In genomic region chr14:58463147-58463546, GRCh38 we compare ENCODE assay signal across 22 cellular contexts. TPM values are rescaled to one million over a fixed set of nuclear protein-coding genes. Genes with fewer than 3 reads are reported as not detected.
A peak's percentile ranks its signal among the peaks of the same experiment; 100 is the strongest.
DNase-seq lines count a peak whose midpoint lies in the region; ATAC-seq and TF ChIP-seq lines count a peak whose summit lies in the region.
"Had no signal": no experiment of that assay in that cellular context is flagged by ENCODE, and none has a peak within 500 bp of the region (broad histone marks: within the 10 kb centered on the region; RNA-seq: fewer than 3 reads in every experiment).

No MANE protein-coding gene starts in this region.

- no peak overlapping the region for H3K4me3 ChIP-seq in PC-3 (ENCODE audit: low read length)
- H3K4me3 ChIP-seq: BLaER1, GM12878 had no signal

- H3K79me2 ChIP-seq in PC-3 (ENCODE audit: low read length): no peaks in the 10 kb centered on the region

- ATAC-seq in activated naive CD8-positive, alpha-beta T cell treated with anti-CD3 and anti-CD28 coated beads, Interleukin-2, amount 10 ng/mL, durations not matched to agents 7 days and 5 days (ENCODE audit: low read depth): no peak
- peak; percentile 69 for ATAC-seq in PC-3
- ATAC-seq: GM12878 had no signal

- H3K27me3 ChIP-seq in PC-3 (ENCODE audit: low read length): no peaks in the 10 kb centered on the region
- H3K27me3 ChIP-seq: BE2C, BLaER1 had no signal

- H2AFZ ChIP-seq in PC-3 (ENCODE audit: low read length): no peak overlapping the region

- no peak overlapping the region for H3K9ac ChIP-seq in PC-3 (ENCODE audit: low read length)
- H3K9ac ChIP-seq: BLaER1 had no signal

- H3F3A ChIP-seq in PC-3 (ENCODE audit: low read length, unreplicated experiment): no peaks in the 10 kb centered on the region

- no TSS peak for BruUV-seq in PC-3 (replicated peaks; lab: Mats Ljungman, UMichigan)

- peaks cover 47% of the 10 kb centered on the region for H3K36me3 ChIP-seq in PC-3 (ENCODE audit: low read depth, low read length)

- no peaks in the 10 kb centered on the region for H3K9me3 ChIP-seq in PC-3 (ENCODE audit: low read length)
- H3K9me3 ChIP-seq: BE2C, BLaER1 had no signal

- H3K4me1 Mint-ChIP-seq in activated naive CD8-positive, alpha-beta T cell treated with anti-CD3 and anti-CD28 coated beads, Interleukin-2, amount 10 ng/mL, durations not matched to agents 7 days and 5 days: peaks cover 1% of the 10 kb centered on the region
- H3K4me1 Mint-ChIP-seq in activated naive CD8-positive, alpha-beta T cell treated with anti-CD3 and anti-CD28 coated beads for 36 hours: peaks cover 2% of the 10 kb centered on the region
- H3K4me1 Mint-ChIP-seq: CD14-positive monocyte had no signal

- CTCF ChIA-PET in PC-3 (lab: Charles Lee): interaction anchor here (0.6 kb wide), 1 partner anchor 128 kb away, joined by 3 read pairs; no protein-coding TSS in a partner anchor

- intact Hi-C loops in PC-3 (cut with micrococcal nuclease): no loop called here

- TF ChIP-seq CTCF in PC-3 (conservative IDR thresholded peaks at IDR 0.05; ENCODE audit: low read depth, low read length): no peak

- POLR2A ChIA-PET in activated naive CD8-positive, alpha-beta T cell treated with anti-CD3 and anti-CD28 coated beads, Interleukin-2, amount 10 ng/mL, durations not matched to agents 7 days and 5 days (lab: Charles Lee): interaction anchor here (0.7 kb wide), 1 partner anchor 40 kb away, joined by 3 read pairs; no protein-coding TSS in a partner anchor
- POLR2A ChIA-PET in PC-3 (lab: Charles Lee; ENCODE audit: unreplicated experiment): no interaction called here

- H4K20me1 ChIP-seq in PC-3 (ENCODE audit: low read length): no peaks in the 10 kb centered on the region
- H4K20me1 ChIP-seq: BLaER1 had no signal

- H3K4me2 ChIP-seq in PC-3 (ENCODE audit: low read length): no peak overlapping the region
- H3K4me2 ChIP-seq: BLaER1 had no signal

- DNase-seq in activated naive CD8-positive, alpha-beta T cell treated with anti-CD3 and anti-CD28 coated beads, Interleukin-2, amount 10 ng/mL, durations not matched to agents 7 days and 5 days: no peak
- DNase-seq in activated naive CD8-positive, alpha-beta T cell treated with anti-CD3 and anti-CD28 coated beads for 36 hours: no peak
- peak; percentile 27 for DNase-seq in PC-3
- DNase-seq in NCI-H146 treated with DMSO at 0.1 percent for 48 hours (lab: John Stamatoyannopoulos, UW; ENCODE audit: unreplicated experiment): no peak
- DNase-seq in activated naive CD4-positive, alpha-beta T cell treated with anti-CD3 and anti-CD28 coated beads, Interleukin-2, amount 50 U/mL, for 16 hours: no peak
- DNase-seq: 8988T; ACHN; BE2C; C1 segment of cervical spinal cord; CD4-positive, alpha-beta memory T cell; CD4-positive, CD25-positive, alpha-beta regulatory T cell; CD8-positive, alpha-beta memory T cell; COR-L47; DMS 273 treated with DMSO at 0.1 percent for 48 hours; DMS153; DMS79; DND-41; EL; GDM1 had no signal

- no peaks in the 10 kb centered on the region for H3K9me3 Mint-ChIP-seq in activated naive CD8-positive, alpha-beta T cell treated with anti-CD3 and anti-CD28 coated beads, Interleukin-2, amount 10 ng/mL, durations not matched to agents 7 days and 5 days
- H3K9me3 Mint-ChIP-seq in activated naive CD8-positive, alpha-beta T cell treated with anti-CD3 and anti-CD28 coated beads for 36 hours: no peaks in the 10 kb centered on the region
- H3K9me3 Mint-ChIP-seq: CD14-positive monocyte; CD4-positive, alpha-beta memory T cell; CD4-positive, CD25-positive, alpha-beta regulatory T cell; CD8-positive, alpha-beta memory T cell had no signal

- H3K36me3 Mint-ChIP-seq in activated naive CD8-positive, alpha-beta T cell treated with anti-CD3 and anti-CD28 coated beads, Interleukin-2, amount 10 ng/mL, durations not matched to agents 7 days and 5 days: peaks cover 14% of the 10 kb centered on the region
- H3K36me3 Mint-ChIP-seq in activated naive CD8-positive, alpha-beta T cell treated with anti-CD3 and anti-CD28 coated beads for 36 hours: peaks cover 4% of the 10 kb centered on the region

- no peak overlapping the region for H3K4me3 Mint-ChIP-seq in activated naive CD8-positive, alpha-beta T cell treated with anti-CD3 and anti-CD28 coated beads, Interleukin-2, amount 10 ng/mL, durations not matched to agents 7 days and 5 days
- H3K4me3 Mint-ChIP-seq in activated naive CD8-positive, alpha-beta T cell treated with anti-CD3 and anti-CD28 coated beads for 36 hours: no peak overlapping the region
- H3K4me3 Mint-ChIP-seq: CD14-positive monocyte; CD4-positive, alpha-beta memory T cell; CD4-positive, CD25-positive, alpha-beta regulatory T cell; CD8-positive, alpha-beta memory T cell had no signal

- no peak overlapping the region for H3K27ac ChIP-seq in PC-3 (ENCODE audit: low read length)
- H3K27ac ChIP-seq: BLaER1 had no signal

- no peaks in the 10 kb centered on the region for H3K27me3 Mint-ChIP-seq in activated naive CD8-positive, alpha-beta T cell treated with anti-CD3 and anti-CD28 coated beads, Interleukin-2, amount 10 ng/mL, durations not matched to agents 7 days and 5 days
- H3K27me3 Mint-ChIP-seq in activated naive CD8-positive, alpha-beta T cell treated with anti-CD3 and anti-CD28 coated beads for 36 hours: no peaks in the 10 kb centered on the region
- H3K27me3 Mint-ChIP-seq: CD4-positive, alpha-beta memory T cell; CD8-positive, alpha-beta memory T cell had no signal

- H3K9me2 ChIP-seq in PC-3 (replicated peaks; ENCODE audit: low read length): no peaks in the 10 kb centered on the region

- H3K27ac Mint-ChIP-seq in activated naive CD8-positive, alpha-beta T cell treated with anti-CD3 and anti-CD28 coated beads, Interleukin-2, amount 10 ng/mL, durations not matched to agents 7 days and 5 days: peak overlapping the region; percentile 35
- no peak overlapping the region for H3K27ac Mint-ChIP-seq in activated naive CD8-positive, alpha-beta T cell treated with anti-CD3 and anti-CD28 coated beads for 36 hours

- H3K4me1 ChIP-seq in PC-3 (ENCODE audit: insufficient read depth, low read length): peaks cover 15% of the 10 kb centered on the region
- H3K4me1 ChIP-seq: BE2C, BLaER1 had no signal

RNA-seq across cellular contexts. Expression of gene KIAA0586, which starts 35.6 kb away (rescaled TPM):
- total RNA-seq in activated naive CD8-positive, alpha-beta T cell treated with anti-CD3 and anti-CD28 coated beads, Interleukin-2, amount 10 ng/mL, durations not matched to agents 7 days and 5 days: 10 to 100 TPM; 27.4 to 29.9 TPM
- total RNA-seq in activated naive CD8-positive, alpha-beta T cell treated with anti-CD3 and anti-CD28 coated beads for 36 hours: 10 to 100 TPM; 22.0 to 25.1 TPM
- total RNA-seq in PC-3 (2014; rRNA removed): 50.3 and 50.8 TPM in 2 replicates

RNA-seq across cellular contexts. Expression of gene TIMM9, which starts 35.8 kb away (rescaled TPM):
- total RNA-seq in activated naive CD8-positive, alpha-beta T cell treated with anti-CD3 and anti-CD28 coated beads, Interleukin-2, amount 10 ng/mL, durations not matched to agents 7 days and 5 days: 10 to 100 TPM; 34.6 to 38.0 TPM
- total RNA-seq in activated naive CD8-positive, alpha-beta T cell treated with anti-CD3 and anti-CD28 coated beads for 36 hours: 10 to 100 TPM; 82.0 to 91.6 TPM
- 105 and 155 TPM in 2 replicates for total RNA-seq in PC-3 (2014; rRNA removed)
